Comparison of ENCODE assay signal across 13 cellular contexts in the genomic region with DNA sequence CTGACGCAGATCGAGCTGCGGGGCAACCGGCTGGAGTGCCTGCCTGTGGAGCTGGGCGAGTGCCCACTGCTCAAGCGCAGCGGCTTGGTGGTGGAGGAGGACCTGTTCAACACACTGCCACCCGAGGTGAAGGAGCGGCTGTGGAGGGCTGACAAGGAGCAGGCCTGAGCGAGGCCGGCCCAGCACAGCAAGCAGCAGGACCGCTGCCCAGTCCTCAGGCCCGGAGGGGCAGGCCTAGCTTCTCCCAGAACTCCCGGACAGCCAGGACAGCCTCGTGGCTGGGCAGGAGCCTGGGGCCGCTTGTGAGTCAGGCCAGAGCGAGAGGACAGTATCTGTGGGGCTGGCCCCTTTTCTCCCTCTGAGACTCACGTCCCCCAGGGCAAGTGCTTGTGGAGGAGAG. TPM values are rescaled to one million over a fixed set of nuclear protein-coding genes. Genes with fewer than 3 reads are reported as not detected.
DNase-seq lines count a peak whose midpoint lies in the region; ATAC-seq and TF ChIP-seq lines count a peak whose summit lies in the region.
"Had no signal": no experiment of that assay in that cellular context is flagged by ENCODE, and none has a peak within 500 bp of the region (broad histone marks: within the 10 kb centered on the region; RNA-seq: fewer than 3 reads in every experiment).

No MANE protein-coding gene starts in this region.

- H3K27ac Mint-ChIP-seq in central memory CD8-positive, alpha-beta T cell (ENCODE audit: low read depth): peak overlapping the region; percentile 25
- H3K27ac Mint-ChIP-seq: B cell had no signal

- H3K4me1 Mint-ChIP-seq in central memory CD8-positive, alpha-beta T cell: peaks cover 20% of the 10 kb centered on the region

- peak overlapping the region; percentile 71 for H3K27ac ChIP-seq in skeletal muscle tissue (ENCODE audit: low read depth, low read length)
- H3K27ac ChIP-seq in OCI-LY7 (ENCODE audit: low read depth, low read length, poor library complexity, severe bottlenecking): no peak overlapping the region

- H3K9me3 Mint-ChIP-seq in central memory CD8-positive, alpha-beta T cell: no peaks in the 10 kb centered on the region
- H3K9me3 Mint-ChIP-seq: mesothelial cell of epicardium had no signal

- TF ChIP-seq CTCF in OCI-LY7 (conservative IDR thresholded peaks at IDR 0.05; ENCODE audit: low read length): no peak

- H2AFZ ChIP-seq in OCI-LY7 (ENCODE audit: low read length): no peak overlapping the region

- ATAC-seq in central memory CD8-positive, alpha-beta T cell (replicated peaks; ENCODE audit: extremely low read depth, poor library complexity, severe bottlenecking): no peak
- ATAC-seq in HG03565 (IDR thresholded peaks at IDR 0.05; ENCODE audit: unreplicated experiment) (no peak), GM19351 (IDR thresholded peaks at IDR 0.05; ENCODE audit: unreplicated experiment) (no peak)
- ATAC-seq: activated CD4-positive, CD25-positive, alpha-beta regulatory T cell treated with anti-CD3 and anti-CD28 coated beads, Interleukin-2, amount 50 U/mL, for 24 hours had no signal

- H3K9me3 ChIP-seq in skeletal muscle tissue (ENCODE audit: control insufficient read depth in 3 of 3, low read length in 3 of 3): no peaks in the 10 kb centered on the region
- no peaks in the 10 kb centered on the region for H3K9me3 ChIP-seq in OCI-LY7 (ENCODE audit: low read length)

- H3K79me2 ChIP-seq in OCI-LY7 (ENCODE audit: insufficient read depth, low read depth, low read length): no peaks in the 10 kb centered on the region

- no peaks in the 10 kb centered on the region for H3K27me3 ChIP-seq in skeletal muscle tissue (ENCODE audit: control insufficient read depth in 3 of 3, insufficient read depth in 3 of 3, low read length in 3 of 3)

- no peak overlapping the region for H3K4me3 Mint-ChIP-seq in central memory CD8-positive, alpha-beta T cell
- H3K4me3 Mint-ChIP-seq: B cell, mesothelial cell of epicardium had no signal

- no peaks in the 10 kb centered on the region for H3K27me3 Mint-ChIP-seq in central memory CD8-positive, alpha-beta T cell
- H3K27me3 Mint-ChIP-seq: B cell had no signal

- H4K20me1 ChIP-seq in OCI-LY7 (ENCODE audit: insufficient read depth, low read length): no peaks in the 10 kb centered on the region

- no TSS peak for BruUV-seq in OCI-LY7 (replicated peaks; lab: Mats Ljungman, UMichigan)

- peak overlapping the region; percentile 1 to 73 (median 51) for H3K9ac ChIP-seq in skeletal muscle tissue (ENCODE audit: low read depth in 1 of 3, low read length in 3 of 3)

- H3K4me1 ChIP-seq in skeletal muscle tissue (ENCODE audit: control insufficient read depth in 3 of 3, insufficient read depth in 3 of 3, low read length in 3 of 3) (peaks cover 56 to 68% (median 64%) of the 10 kb centered on the region in 3 donors), OCI-LY7 (ENCODE audit: insufficient read depth, low read length, poor library complexity, severe bottlenecking) (peaks cover 24% of the 10 kb centered on the region)

- POLR2A ChIA-PET in OCI-LY7 (lab: Charles Lee): interaction anchor here (0.5 to 1.1 kb wide), 3 partner anchors 10 to 108 kb away, joined by 3 to 5 read pairs (median 3); no protein-coding TSS in a partner anchor

- peaks cover 33% of the 10 kb centered on the region for H3K36me3 Mint-ChIP-seq in central memory CD8-positive, alpha-beta T cell (ENCODE audit: insufficient read depth)

- H3K4me2 ChIP-seq in OCI-LY7 (ENCODE audit: low read length): no peak overlapping the region

- CTCF ChIA-PET in OCI-LY7 (lab: Charles Lee; ENCODE audit: unreplicated experiment): no interaction called here

- peaks cover 9 to 15% (median 13%) of the 10 kb centered on the region in 3 donors for H3K36me3 ChIP-seq in skeletal muscle tissue (ENCODE audit: control insufficient read depth in 3 of 3, insufficient read depth in 3 of 3, low read length in 3 of 3)
- peaks cover 57% of the 10 kb centered on the region; the same call in 1 of the 2 replicates for H3K36me3 ChIP-seq in OCI-LY7 (ENCODE audit: insufficient read depth, low read length)

- intact Hi-C loops in OCI-LY7 (cut with micrococcal nuclease; ENCODE audit: unreplicated experiment): no loop called here

- H3K4me3 ChIP-seq in skeletal muscle tissue (ENCODE audit: low read length in 3 of 3) (peak overlapping the region in 2 of 3 donors; percentile 36 to 48), OCI-LY7 (ENCODE audit: low read depth, low read length, poor library complexity, severe bottlenecking) (no peak overlapping the region)

- H3K9me2 ChIP-seq in OCI-LY7 (ENCODE audit: insufficient read depth, low read length): no peaks in the 10 kb centered on the region

- DNase-seq in EL: peak; percentile 73
- no peak for DNase-seq in central memory CD8-positive, alpha-beta T cell (ENCODE audit: low spot score in 2 of 2)
- DNase-seq in islet precursor cell: peak; percentile 83
- DNase-seq in OCI-LY7 (ENCODE audit: low spot score): no peak
- DNase-seq in NCI-H69 (lab: John Stamatoyannopoulos, UW): no peak
- DNase-seq: activated effector memory CD4-positive, alpha-beta T cell treated with anti-CD3 and anti-CD28 coated beads, Interleukin-2, amount 50 U/mL, for 16 hours; stimulated activated CD4-positive, alpha-beta T cell treated with anti-CD3 and anti-CD28 coated beads, Interleukin-4, amount 100 ng/mL, for 1 hour had no signal

RNA-seq across cellular contexts. Expression of a gene that starts 4.6 kb away (rescaled TPM):
- total RNA-seq in skeletal muscle tissue (17.7 TPM), OCI-LY7 (2022) (132 and 150 TPM in 2 replicates)
- total RNA-seq in OCI-LY7 (2014; rRNA removed; shearing (Covaris generic)): 69.0 and 83.5 TPM in 2 replicates

RNA-seq across cellular contexts. Expression of a gene that starts 31.2 kb away (rescaled TPM):
- 11.5 TPM for total RNA-seq in skeletal muscle tissue
- total RNA-seq in OCI-LY7 (2014; rRNA removed; shearing (Covaris generic)): 9.6 and 11.2 TPM in 2 replicates
- 5.1 and 5.8 TPM in 2 replicates for total RNA-seq in OCI-LY7 (2022)

RNA-seq across cellular contexts. Expression of a gene that starts 31.3 kb away (rescaled TPM):
- total RNA-seq in skeletal muscle tissue: 36.5 TPM
- total RNA-seq in OCI-LY7 (2014; rRNA removed; shearing (Covaris generic)): 70.5 and 73.6 TPM in 2 replicates
- 83.8 and 91.6 TPM in 2 replicates for total RNA-seq in OCI-LY7 (2022)

RNA-seq across cellular contexts. Expression of a gene that starts 34.3 kb away (rescaled TPM):
- total RNA-seq in skeletal muscle tissue (9.9 TPM), OCI-LY7 (2022) (21.0 and 22.9 TPM in 2 replicates)
- total RNA-seq in OCI-LY7 (2014; rRNA removed; shearing (Covaris generic)): 20.0 and 26.9 TPM in 2 replicates

RNA-seq across cellular contexts. Expression of a gene that starts 34.5 kb away (rescaled TPM):
- total RNA-seq in skeletal muscle tissue (2.1 TPM), OCI-LY7 (2022) (28.3 and 34.5 TPM in 2 replicates)
- total RNA-seq in OCI-LY7 (2014; rRNA removed; shearing (Covaris generic)): 38.2 and 44.7 TPM in 2 replicates

Comparison
In these comparisons a context has a peak if more than half of its experiments do, and no peak if none do; other contexts are left out.
1. DNase-seq: peak in EL (single experiment) and islet precursor cell (single experiment); none in central memory CD8-positive, alpha-beta T cell (0 of 2), OCI-LY7 (single experiment) and NCI-H69 (single experiment).